In genomic region chr1:220094016-220094911, GRCh38 we compare ENCODE assay signal across 8 cellular contexts. TPM values are rescaled to one million over a fixed set of nuclear protein-coding genes. Genes with fewer than 3 reads are reported as not detected.
DNase-seq lines count a peak whose midpoint lies in the region; ATAC-seq and TF ChIP-seq lines count a peak whose summit lies in the region.

TSS of gene IARS2 (plus strand) at chr1:220094132. CDS start at chr1:220094217, 85 bp downstream.

- H3K36me3 ChIP-seq in DOHH2 (ENCODE audit: control insufficient read depth, low read length) (peaks cover 25% of the 10 kb centered on the region), KMS-11 (ENCODE audit: insufficient read depth) (no peaks in the 10 kb centered on the region; the same call in 1 of the 2 replicates), SJCRH30 (peaks cover 16% of the 10 kb centered on the region), gastroesophageal sphincter (peaks cover 0 to 28% of the 10 kb centered on the region in 2 donors)

- WGBS in gastroesophageal sphincter (ENCODE audit: low coverage in 1 of 2), 2 donors = 17% methylated on average over 4 of the region's 73 CpGs; no CpG with 5 or more reads in 1 of the 2 donors

- H3K4me2 ChIP-seq in DOHH2 (ENCODE audit: low read length) = peak within 1 kb of the TSS; percentile 89
- H3K4me2 ChIP-seq in KMS-11 = peak within 1 kb of the TSS; percentile 83

- H3K4me1 ChIP-seq in DOHH2 (ENCODE audit: control insufficient read depth, low read length) (peaks cover 22% of the 10 kb centered on the region), KMS-11 (ENCODE audit: low read depth, poor library complexity, severe bottlenecking) (peaks cover 23% of the 10 kb centered on the region), SJCRH30 (no peaks in the 10 kb centered on the region; the same call in 1 of the 2 replicates), gastroesophageal sphincter (peaks cover 0 to 36% (median 6%) of the 10 kb centered on the region in 3 donors)

- no peaks in the 10 kb centered on the region for H3K9me2 ChIP-seq in DOHH2 (replicated peaks; ENCODE audit: control insufficient read depth, low read length)

- TF ChIP-seq POLR2A in gastroesophageal sphincter (IDR thresholded peaks at IDR 0.05) = peak; percentile 31 to 35

- peak within 1 kb of the TSS; percentile 67 for H3K9ac ChIP-seq in KMS-11

- H3K4me3 ChIP-seq in DOHH2 (ENCODE audit: low read length) (peak within 1 kb of the TSS; percentile 95), KMS-11 (IDR thresholded peaks at IDR 0.05; ENCODE audit: insufficient read depth, low read depth, low read length) (peak within 1 kb of the TSS; percentile 80), SJCRH30 (peak within 1 kb of the TSS; percentile 99), gastroesophageal sphincter (peak within 1 kb of the TSS; percentile 76 to 86)

- H3F3A ChIP-seq in DOHH2 (ENCODE audit: control insufficient read depth, insufficient read depth) = peaks cover 9% of the 10 kb centered on the region

- no peaks in the 10 kb centered on the region; the same call in 1 of the 2 replicates for H4K20me1 ChIP-seq in DOHH2 (ENCODE audit: control insufficient read depth, insufficient read depth, low read depth, low read length)
- no peaks in the 10 kb centered on the region for H4K20me1 ChIP-seq in KMS-11 (ENCODE audit: insufficient read depth)

- TF ChIP-seq CTCF in DOHH2 (IDR thresholded peaks at IDR 0.05; ENCODE audit: low read depth, low read length, poor library complexity, severe bottlenecking) = no peak
- TF ChIP-seq CTCF in KMS-11 (conservative IDR thresholded peaks at IDR 0.05; ENCODE audit: low read depth, low read length) = no peak
- TF ChIP-seq CTCF in gastroesophageal sphincter (IDR thresholded peaks at IDR 0.05) = no peak

- peak; percentile 64 for ATAC-seq in GM21723 (IDR thresholded peaks at IDR 0.05; ENCODE audit: unreplicated experiment)
- ATAC-seq in gastroesophageal sphincter = peak; percentile 92

- H3K27me3 ChIP-seq in DOHH2 (ENCODE audit: control insufficient read depth, low read length) = no peaks in the 10 kb centered on the region
- H3K27me3 ChIP-seq in KMS-11 (ENCODE audit: insufficient read depth, low read depth) = no peaks in the 10 kb centered on the region
- no peaks in the 10 kb centered on the region for H3K27me3 ChIP-seq in SJCRH30
- H3K27me3 ChIP-seq in gastroesophageal sphincter = no peaks in the 10 kb centered on the region

- no peak for TF ChIP-seq EP300 in gastroesophageal sphincter (IDR thresholded peaks at IDR 0.05)

- DNase-seq in SJCRH30 (peak; percentile 94), nucleus accumbens (lab: John Stamatoyannopoulos, UW) (peak in 54 of 56 donors; percentile 49 to 92 (median 82)), superior temporal gyrus (ENCODE audit: extremely low spot score) (peak; percentile 80)
- peak; percentile 63 to 94 (median 86) for DNase-seq in activated naive CD4-positive, alpha-beta T cell (lab: John Stamatoyannopoulos, UW)

- H3K9me3 ChIP-seq in DOHH2 (ENCODE audit: control insufficient read depth, insufficient read depth, low read length) = no peaks in the 10 kb centered on the region
- no peaks in the 10 kb centered on the region for H3K9me3 ChIP-seq in SJCRH30 (replicated peaks)
- H3K9me3 ChIP-seq in gastroesophageal sphincter = no peaks in the 10 kb centered on the region

- H3K79me2 ChIP-seq in DOHH2 (ENCODE audit: control insufficient read depth, low read length) (peaks cover 34% of the 10 kb centered on the region), KMS-11 (ENCODE audit: insufficient read depth, low read depth) (peaks cover 23% of the 10 kb centered on the region; the same call in 1 of the 2 replicates)

- H3K27ac ChIP-seq in DOHH2 (ENCODE audit: low read depth, low read length) = peak within 1 kb of the TSS; percentile 45
- H3K27ac ChIP-seq in KMS-11 = peak within 1 kb of the TSS; percentile 50; the same call in 1 of the 2 replicates
- H3K27ac ChIP-seq in SJCRH30 = peak within 1 kb of the TSS; percentile 78
- H3K27ac ChIP-seq in gastroesophageal sphincter = peak within 1 kb of the TSS; percentile 36 to 86 (median 85)

- H2AFZ ChIP-seq in KMS-11 (ENCODE audit: low read depth) = peak within 1 kb of the TSS; percentile 97

RNA-seq across cellular contexts. Expression of gene IARS2, which starts in this region (rescaled TPM):
- total RNA-seq in SJCRH30 (2014; rRNA removed; shearing (Covaris generic)) = 107 and 115 TPM in 2 replicates
- 10 to 100 TPM; 48.9 to 89.7 (median 72.6) TPM for total RNA-seq in gastroesophageal sphincter

Comparison
In these comparisons a context has a peak if more than half of its experiments do, and no peak if none do; other contexts are left out.
1. Peak in every context shown above with its lines: DNase-seq, ATAC-seq, H3K4me3 ChIP-seq and H3K27ac ChIP-seq.